Comparison of ENCODE assay signal across 3 cellular contexts in the genomic region with DNA sequence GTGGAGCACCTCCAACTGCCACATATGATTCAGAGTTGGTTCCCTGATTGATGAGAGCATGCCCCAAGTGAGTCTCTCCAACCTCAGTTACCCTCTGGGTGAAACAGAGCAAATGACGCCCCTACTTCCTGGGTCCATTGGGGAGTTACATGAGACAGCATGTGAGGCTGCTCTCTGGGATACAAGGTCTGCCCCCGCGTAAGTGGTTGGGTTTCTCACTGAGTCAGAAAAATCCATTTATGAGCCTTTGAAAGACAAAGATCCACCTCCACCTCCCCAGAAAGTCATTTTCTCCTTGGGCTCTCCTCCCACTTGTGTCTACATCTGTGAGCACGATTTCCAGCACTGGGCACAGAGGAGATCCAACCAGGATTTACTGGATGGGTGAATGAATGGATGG.
"Had no signal": no experiment of that assay in that cellular context is flagged by ENCODE, and none has a peak within 500 bp of the region (broad histone marks: within the 10 kb centered on the region; RNA-seq: fewer than 3 reads in every experiment).

No MANE protein-coding gene starts in this region.

- DNase-seq: GDM1, GF-D8 had no signal

- ATAC-seq: GM12878 had no signal
